ENCODE assay signal across 8 cellular contexts in genomic region chr19:41321600-41322270, GRCh38. TPM values are rescaled to one million over a fixed set of nuclear protein-coding genes. Genes with fewer than 3 reads are reported as not detected.
DNase-seq lines count a peak whose midpoint lies in the region; ATAC-seq, FAIRE-seq and TF ChIP-seq lines count a peak whose summit lies in the region.

No MANE protein-coding gene starts in this region.

- H3K27ac ChIP-seq in keratinocyte (ENCODE audit: control insufficient read depth, insufficient read depth, low read length) (no peak overlapping the region), tibial artery (peak overlapping the region; percentile 89 to 93)

- H3K9me3 ChIP-seq in keratinocyte (ENCODE audit: control insufficient read depth, low read depth, low read length) (no peaks in the 10 kb centered on the region), tibial artery (no peaks in the 10 kb centered on the region)

- TF ChIP-seq CTCF in keratinocyte (optimal IDR thresholded peaks at IDR 0.05 in 1 of 3, IDR thresholded peaks at IDR 0.05 in 1 of 3, conservative IDR thresholded peaks at IDR 0.05 in 1 of 3; ENCODE audit: extremely low read depth in 1 of 3, insufficient read depth in 2 of 3, low read length in 3 of 3): peak; percentile 24 to 48 (median 27)
- peak; percentile 68 to 69 for TF ChIP-seq CTCF in tibial artery (IDR thresholded peaks at IDR 0.05)

- dilution Hi-C loops in keratinocyte (cut with MboI; ENCODE audit: extremely low pct_ligation_motif_present, low sequenced_read_pairs): no loop called here

- no peak overlapping the region for H3K4me3 ChIP-seq in keratinocyte (ENCODE audit: control insufficient read depth in 2 of 3, extremely low read depth in 1 of 3, insufficient read depth in 2 of 3, low read depth in 1 of 3, low read length in 3 of 3)
- H3K4me3 ChIP-seq in tibial artery: no peak overlapping the region

- peak; percentile 22 for DNase-seq in DMS114 treated with DMSO at 0.1 percent for 48 hours (lab: John Stamatoyannopoulos, UW; ENCODE audit: unreplicated experiment)
- peak; percentile 92 for DNase-seq in HuH-7 (ENCODE audit: low spot score)
- peak; percentile 52 for DNase-seq in amniotic stem cell (lab: John Stamatoyannopoulos, UW)
- DNase-seq in keratinocyte (ENCODE audit: low read depth, low spot score): no peak
- no peak for DNase-seq in tibial artery
- DNase-seq in NCI-H1105 treated with DMSO at 0.1 percent for 48 hours (lab: John Stamatoyannopoulos, UW): no peak

- H3K36me3 ChIP-seq in keratinocyte (ENCODE audit: control insufficient read depth in 2 of 2, extremely low read depth in 1 of 2, insufficient read depth in 2 of 2, low read length in 2 of 2): peaks cover 29 to 31% of the 10 kb centered on the region in 2 experiments
- H3K36me3 ChIP-seq in tibial artery: peaks cover 22 to 59% (median 44%) of the 10 kb centered on the region in 3 donors

- H3K9ac ChIP-seq in keratinocyte (ENCODE audit: control insufficient read depth, extremely low read depth, insufficient read depth, low read length): no peak overlapping the region

- no peak for FAIRE-seq in keratinocyte (lab: Jason Lieb, UNC)

- H3K9me1 ChIP-seq in keratinocyte (ENCODE audit: control insufficient read depth, extremely low read depth, insufficient read depth, low read length): no peaks in the 10 kb centered on the region

- no peak for ATAC-seq in GM21619 (IDR thresholded peaks at IDR 0.05; ENCODE audit: unreplicated experiment)
- no peak for ATAC-seq in GM21723 (IDR thresholded peaks at IDR 0.05; ENCODE audit: unreplicated experiment)

- H3K4me1 ChIP-seq in keratinocyte (ENCODE audit: control insufficient read depth, extremely low read depth, insufficient read depth, low read length): peaks cover 3% of the 10 kb centered on the region
- peaks cover 0 to 54% (median 48%) of the 10 kb centered on the region in 4 donors for H3K4me1 ChIP-seq in tibial artery

- intact Hi-C loops in tibial artery (cut with DNase I; ENCODE audit: low total_unique reads): no loop called here

- H3K4me2 ChIP-seq in keratinocyte (ENCODE audit: control insufficient read depth, extremely low read depth, insufficient read depth, low read depth, low read length): no peak overlapping the region

- H4K20me1 ChIP-seq in keratinocyte (ENCODE audit: control insufficient read depth, extremely low read depth, insufficient read depth, low read length): peaks cover 3% of the 10 kb centered on the region

- no peak overlapping the region for H2AFZ ChIP-seq in keratinocyte (ENCODE audit: control insufficient read depth, low read length)

- no peaks in the 10 kb centered on the region for H3K27me3 ChIP-seq in keratinocyte (ENCODE audit: control insufficient read depth, extremely low read depth, insufficient read depth, low read length)
- H3K27me3 ChIP-seq in tibial artery: no peaks in the 10 kb centered on the region

- H3K79me2 ChIP-seq in keratinocyte (ENCODE audit: control insufficient read depth, insufficient read depth, low read length): peaks cover 2% of the 10 kb centered on the region

RNA-seq across cellular contexts. Expression of gene CCDC97, which starts 11.8 kb away (rescaled TPM):
- 6.8 to 9.6 TPM (median 9.5 TPM) in 3 replicates for polyA plus RNA-seq in keratinocyte
- polyA plus RNA-seq in keratinocyte (2011; ENCODE audit: low read depth): 6.2 TPM
- 6.1 and 8.4 TPM in 2 replicates for polyA plus RNA-seq in keratinocyte (2011; cell fraction: cytosol; rRNA removed)
- polyA plus RNA-seq in keratinocyte (2011; cell fraction: nucleus; rRNA removed): 13.7 and 17.1 TPM in 2 replicates
- 8.5 and 17.6 TPM in 2 replicates for polyA plus RNA-seq in keratinocyte (2012; ENCODE audit: low replicate concordance)
- polyA minus RNA-seq in keratinocyte: 9.0 to 34.6 TPM (median 9.3 TPM) in 3 replicates
- 7.7 TPM for polyA minus RNA-seq in keratinocyte (2011; cell fraction: cytosol; rRNA and poly(A)+ RNA removed)
- polyA minus RNA-seq in keratinocyte (2011; cell fraction: nucleus; rRNA and poly(A)+ RNA removed): 7.8 and 10.6 TPM in 2 replicates

RNA-seq across cellular contexts. Expression of gene TGFB1, which starts 32.0 kb away (rescaled TPM):
- polyA plus RNA-seq in keratinocyte: 4.3 to 11.0 TPM (median 5.8 TPM) in 3 replicates
- 11.2 TPM for polyA plus RNA-seq in keratinocyte (2011; ENCODE audit: low read depth)
- polyA plus RNA-seq in keratinocyte (2011; cell fraction: cytosol; rRNA removed): 5.6 and 13.6 TPM in 2 replicates
- polyA plus RNA-seq in keratinocyte (2011; cell fraction: nucleus; rRNA removed): 20.7 and 23.7 TPM in 2 replicates
- 32.2 and 60.1 TPM in 2 replicates for polyA plus RNA-seq in keratinocyte (2012; ENCODE audit: low replicate concordance)
- 7.1 to 54.7 TPM (median 23.9 TPM) in 3 replicates for polyA minus RNA-seq in keratinocyte
- 38.9 TPM for polyA minus RNA-seq in keratinocyte (2011; cell fraction: cytosol; rRNA and poly(A)+ RNA removed)
- 17.8 and 22.6 TPM in 2 replicates for polyA minus RNA-seq in keratinocyte (2011; cell fraction: nucleus; rRNA and poly(A)+ RNA removed)

RNA-seq across cellular contexts. Expression of gene B9D2, which starts 42.2 kb away (rescaled TPM):
- 2.8 to 3.4 TPM (median 3.0 TPM) in 3 replicates for polyA plus RNA-seq in keratinocyte
- 0.59 TPM for polyA plus RNA-seq in keratinocyte (2011; ENCODE audit: low read depth)
- polyA plus RNA-seq in keratinocyte (2011; cell fraction: cytosol; rRNA removed): 1.5 and 3.5 TPM in 2 replicates
- 1.8 and 2.4 TPM in 2 replicates for polyA plus RNA-seq in keratinocyte (2011; cell fraction: nucleus; rRNA removed)
- polyA plus RNA-seq in keratinocyte (2012; ENCODE audit: low replicate concordance): 2.8 and 4.8 TPM in 2 replicates
- 0.76 to 1.8 TPM (median 1.6 TPM) in 3 replicates for polyA minus RNA-seq in keratinocyte
- polyA minus RNA-seq in keratinocyte (2011; cell fraction: cytosol; rRNA and poly(A)+ RNA removed): 6.7 TPM
- polyA minus RNA-seq in keratinocyte (2011; cell fraction: nucleus; rRNA and poly(A)+ RNA removed): 1.0 and 1.2 TPM in 2 replicates

RNA-seq across cellular contexts. Expression of gene TMEM91, which starts 54.6 kb away (rescaled TPM):
- polyA plus RNA-seq in keratinocyte: 4.4 to 10.1 TPM (median 6.3 TPM) in 3 replicates
- 8.3 TPM for polyA plus RNA-seq in keratinocyte (2011; ENCODE audit: low read depth)
- 3.9 and 6.3 TPM in 2 replicates for polyA plus RNA-seq in keratinocyte (2011; cell fraction: cytosol; rRNA removed)
- polyA plus RNA-seq in keratinocyte (2011; cell fraction: nucleus; rRNA removed): 12.5 and 16.9 TPM in 2 replicates
- polyA plus RNA-seq in keratinocyte (2012; ENCODE audit: low replicate concordance): 4.4 and 18.2 TPM in 2 replicates
- 9.1 to 14.5 TPM (median 9.9 TPM) in 3 replicates for polyA minus RNA-seq in keratinocyte
- polyA minus RNA-seq in keratinocyte (2011; cell fraction: cytosol; rRNA and poly(A)+ RNA removed): 8.1 TPM
- 4.0 and 7.8 TPM in 2 replicates for polyA minus RNA-seq in keratinocyte (2011; cell fraction: nucleus; rRNA and poly(A)+ RNA removed)

RNA-seq across cellular contexts. Expression of gene HNRNPUL1, which starts 57.6 kb away (rescaled TPM):
- 21.1 to 48.3 TPM (median 40.2 TPM) in 3 replicates for polyA plus RNA-seq in keratinocyte
- polyA plus RNA-seq in keratinocyte (2011; ENCODE audit: low read depth): 36.4 TPM
- 24.8 and 36.4 TPM in 2 replicates for polyA plus RNA-seq in keratinocyte (2011; cell fraction: cytosol; rRNA removed)
- polyA plus RNA-seq in keratinocyte (2011; cell fraction: nucleus; rRNA removed): 49.5 and 56.5 TPM in 2 replicates
- polyA plus RNA-seq in keratinocyte (2012; ENCODE audit: low replicate concordance): 47.9 and 119 TPM in 2 replicates
- 34.9 to 90.5 TPM (median 43.5 TPM) in 3 replicates for polyA minus RNA-seq in keratinocyte
- polyA minus RNA-seq in keratinocyte (2011; cell fraction: cytosol; rRNA and poly(A)+ RNA removed): 36.6 TPM
- polyA minus RNA-seq in keratinocyte (2011; cell fraction: nucleus; rRNA and poly(A)+ RNA removed): 25.3 and 44.1 TPM in 2 replicates

Comparison
In these comparisons a context has a peak if more than half of its experiments do, and no peak if none do; other contexts are left out.
1. DNase-seq: peak in DMS114 treated with DMSO at 0.1 percent for 48 hours (single experiment), HuH-7 (single experiment) and amniotic stem cell (single experiment); none in keratinocyte (single experiment), tibial artery (0 of 2) and NCI-H1105 treated with DMSO at 0.1 percent for 48 hours (single experiment).